Comparison of ENCODE assay signal across 10 cellular contexts in the genomic region with DNA sequence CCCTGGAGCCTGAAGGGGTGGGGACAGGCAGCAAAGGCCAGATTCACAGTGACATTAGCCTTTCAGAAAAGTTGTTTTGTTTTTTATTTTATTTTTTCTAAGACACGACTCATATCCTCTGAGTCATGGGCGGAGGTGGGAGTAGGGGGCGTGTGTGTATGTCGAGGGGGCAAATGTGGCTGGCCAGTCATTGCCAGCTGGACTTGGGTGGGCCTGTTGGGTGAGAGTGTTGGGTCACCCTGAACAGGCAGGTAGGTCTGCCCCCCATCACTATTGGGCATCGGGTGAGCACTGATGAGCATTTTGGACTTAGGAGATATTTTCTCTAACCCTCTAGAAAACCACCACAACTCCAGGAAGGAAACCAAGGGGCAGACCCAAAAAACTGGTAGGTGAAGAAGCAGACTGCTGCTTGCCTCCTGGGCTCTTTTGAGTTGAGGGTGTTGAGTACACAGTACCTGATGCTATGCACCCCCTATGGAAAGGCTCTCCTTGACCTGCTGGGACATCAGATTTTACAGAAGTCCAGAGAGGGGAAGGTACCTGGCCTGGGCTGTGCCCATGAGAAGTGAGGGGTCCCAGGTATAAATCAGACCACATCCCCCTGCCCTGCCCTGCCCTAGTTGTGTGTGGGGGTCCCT. TPM values are rescaled to one million over a fixed set of nuclear protein-coding genes. Genes with fewer than 3 reads are reported as not detected.
DNase-seq lines count a peak whose midpoint lies in the region; ATAC-seq and TF ChIP-seq lines count a peak whose summit lies in the region.
"Had no signal": no experiment of that assay in that cellular context is flagged by ENCODE, and none has a peak within 500 bp of the region (broad histone marks: within the 10 kb centered on the region; RNA-seq: fewer than 3 reads in every experiment).

No MANE protein-coding gene starts in this region.

- no peak for TF ChIP-seq POLR2A in gastroesophageal sphincter (IDR thresholded peaks at IDR 0.05)

- H3K27me3 ChIP-seq in WERI-Rb-1 (ENCODE audit: insufficient read depth, low read depth, severe bottlenecking) = no peaks in the 10 kb centered on the region
- H3K27me3 ChIP-seq in gastroesophageal sphincter = no peaks in the 10 kb centered on the region
- H3K27me3 ChIP-seq in right cardiac atrium (ENCODE audit: control insufficient read depth, insufficient read depth) = no peaks in the 10 kb centered on the region

- H3K4me1 ChIP-seq in gastroesophageal sphincter (peaks cover 3 to 34% (median 17%) of the 10 kb centered on the region in 3 donors), right cardiac atrium (ENCODE audit: control insufficient read depth, insufficient read depth, low read length) (peaks cover 2% of the 10 kb centered on the region)

- TF ChIP-seq EP300 in gastroesophageal sphincter (IDR thresholded peaks at IDR 0.05) = no peak

- peak overlapping the region; percentile 90 for H3K27ac Mint-ChIP-seq in activated naive CD4-positive, alpha-beta T cell treated with anti-CD3 and anti-CD28 coated beads for 36 hours

- 33 to 40% methylated on average over 1 to 4 of the region's 5 CpGs for WGBS in gastroesophageal sphincter (ENCODE audit: low coverage in 1 of 2), 2 donors
- 68% methylated on average over 5 of the region's 5 CpGs for WGBS in right cardiac atrium

- peaks cover 64% of the 10 kb centered on the region for H3K36me3 Mint-ChIP-seq in activated naive CD4-positive, alpha-beta T cell treated with anti-CD3 and anti-CD28 coated beads for 36 hours (ENCODE audit: low read depth)

- peaks cover 73% of the 10 kb centered on the region for H3K36me3 ChIP-seq in WERI-Rb-1
- H3K36me3 ChIP-seq in gastroesophageal sphincter = peaks cover 0 to 33% of the 10 kb centered on the region in 2 donors

- no peak for DNase-seq in activated naive CD4-positive, alpha-beta T cell treated with anti-CD3 and anti-CD28 coated beads for 36 hours
- no peak for DNase-seq in activated naive CD4-positive, alpha-beta T cell (lab: John Stamatoyannopoulos, UW)
- DNase-seq in WERI-Rb-1 (peak; percentile 8), ureter (ENCODE audit: low spot score) (peak; percentile 29), NCI-H1694 (lab: John Stamatoyannopoulos, UW) (no peak), right cardiac atrium (no peak)
- DNase-seq: DMS79, NCI-H187 treated with DMSO at 0.1 percent for 48 hours had no signal

- ATAC-seq in gastroesophageal sphincter (no peak), HG03439 (IDR thresholded peaks at IDR 0.05; ENCODE audit: unreplicated experiment) (no peak), right cardiac atrium (no peak)

- H3K4me3 Mint-ChIP-seq in activated naive CD4-positive, alpha-beta T cell treated with anti-CD3 and anti-CD28 coated beads for 36 hours = no peak overlapping the region

- no peak for TF ChIP-seq CTCF in WERI-Rb-1 (IDR thresholded peaks at IDR 0.05; ENCODE audit: low read depth, low read length)
- TF ChIP-seq CTCF in gastroesophageal sphincter (IDR thresholded peaks at IDR 0.05) = no peak

- H3K4me3 ChIP-seq in WERI-Rb-1 (ENCODE audit: low read depth, low read length) (no peak overlapping the region), gastroesophageal sphincter (no peak overlapping the region), right cardiac atrium (ENCODE audit: low read length) (no peak overlapping the region)

- CTCF ChIA-PET in activated naive CD4-positive, alpha-beta T cell treated with anti-CD3 and anti-CD28 coated beads for 36 hours (lab: Charles Lee) = interaction anchor here (1.3 kb wide), 1 partner anchor 80 kb away, joined by 8 read pairs; no protein-coding TSS in a partner anchor

- H3K9me3 Mint-ChIP-seq in activated naive CD4-positive, alpha-beta T cell treated with anti-CD3 and anti-CD28 coated beads for 36 hours = no peaks in the 10 kb centered on the region

- intact Hi-C loops in activated naive CD4-positive, alpha-beta T cell treated with anti-CD3 and anti-CD28 coated beads for 36 hours (cut with micrococcal nuclease) = loop anchor here (10.0 kb wide), 1 partner anchor 1048 kb away; the partner anchor contains the start of gene COL11A2
- intact Hi-C loops in right cardiac atrium (cut with DNase I) = no loop called here

- H3K27ac ChIP-seq in WERI-Rb-1 (peak overlapping the region; percentile 25), gastroesophageal sphincter (peak overlapping the region in 3 of 4 donors; percentile 21 to 81 (median 66)), right cardiac atrium (ENCODE audit: low read length) (no peak overlapping the region)

- H3K4me1 Mint-ChIP-seq in activated naive CD4-positive, alpha-beta T cell treated with anti-CD3 and anti-CD28 coated beads for 36 hours (ENCODE audit: low read depth) = peaks cover 98% of the 10 kb centered on the region

- no peaks in the 10 kb centered on the region for H3K27me3 Mint-ChIP-seq in activated naive CD4-positive, alpha-beta T cell treated with anti-CD3 and anti-CD28 coated beads for 36 hours (ENCODE audit: low read depth)

- H3K9me3 ChIP-seq in WERI-Rb-1 (ENCODE audit: severe bottlenecking) = no peaks in the 10 kb centered on the region
- no peaks in the 10 kb centered on the region for H3K9me3 ChIP-seq in gastroesophageal sphincter
- H3K9me3 ChIP-seq in right cardiac atrium (ENCODE audit: control insufficient read depth, low read length) = no peaks in the 10 kb centered on the region

RNA-seq across cellular contexts. Expression of gene SMIM29, which starts 5.6 kb away (rescaled TPM):
- 10 to 100 TPM; 11.7 to 13.8 TPM for total RNA-seq in activated naive CD4-positive, alpha-beta T cell treated with anti-CD3 and anti-CD28 coated beads for 36 hours
- 10 to 100 TPM in 3 of 4 donors, 1 to 10 TPM in 1; 9.7 to 34.7 (median 22.6) TPM for total RNA-seq in gastroesophageal sphincter
- 43.2 TPM for total RNA-seq in ureter
- 10 to 100 TPM; 17.0 to 25.5 (median 22.4) TPM for total RNA-seq in right cardiac atrium
- 34.8 TPM for polyA plus RNA-seq in right cardiac atrium

RNA-seq across cellular contexts. Expression of gene HMGA1, which starts 6.6 kb away (rescaled TPM):
- total RNA-seq in activated naive CD4-positive, alpha-beta T cell treated with anti-CD3 and anti-CD28 coated beads for 36 hours = 100 to 1,000 TPM; 705 to 712 TPM
- total RNA-seq in gastroesophageal sphincter (10 to 100 TPM in 3 of 4 donors, 1 to 10 TPM in 1; 8.1 to 24.5 (median 18.1) TPM), ureter (88.0 TPM), right cardiac atrium (10 to 100 TPM; 34.5 to 43.0 (median 39.0) TPM)
- polyA plus RNA-seq in right cardiac atrium = 29.7 TPM

Comparison
In these comparisons a context has a peak if more than half of its experiments do, and no peak if none do; other contexts are left out.
1. DNase-seq: peak in WERI-Rb-1 (single experiment) and ureter (single experiment); none in activated naive CD4-positive, alpha-beta T cell treated with anti-CD3 and anti-CD28 coated beads for 36 hours (single experiment), activated naive CD4-positive, alpha-beta T cell (0 of 4), NCI-H1694 (single experiment) and right cardiac atrium (0 of 3).